In the genomic region with DNA sequence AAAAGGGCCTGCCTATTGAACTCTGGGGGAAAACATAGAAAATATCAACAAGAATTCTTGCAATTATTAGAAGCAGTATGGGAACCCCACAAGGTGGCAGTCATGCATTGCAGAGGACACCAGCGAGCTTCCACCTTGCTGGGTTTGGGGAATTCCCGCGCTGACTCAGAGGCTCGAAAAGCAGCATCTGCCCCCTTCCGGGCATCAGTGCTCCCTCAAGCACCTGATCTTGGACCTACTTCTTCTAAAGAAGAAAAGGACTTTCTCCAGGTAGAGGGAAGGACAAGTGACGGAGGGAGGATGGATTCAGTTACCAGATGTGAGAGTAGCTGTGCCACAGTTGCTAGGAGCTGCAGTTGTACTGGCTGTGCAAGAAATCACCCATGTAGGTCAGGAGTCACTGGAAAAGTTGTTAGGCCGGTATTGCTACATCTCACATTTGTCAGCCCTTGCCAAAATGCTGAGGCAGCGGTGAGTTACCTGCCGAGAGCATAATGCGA, we compare ENCODE assay signal across 7 cellular contexts.
A peak's percentile ranks its signal among the peaks of the same experiment; 100 is the strongest.
DNase-seq lines count a peak whose midpoint lies in the region; TF ChIP-seq lines count a peak whose summit lies in the region.
"Not testable (repeated sequence)": the region's sequence is repeated elsewhere in the genome, so short reads cannot be mapped to it uniquely, and the experiment has no call there.

No MANE protein-coding gene starts in this region.

- TF ChIP-seq RAD21 in liver (IDR thresholded peaks at IDR 0.05) = peak; percentile 81 to 82

- WGBS in liver = 36% methylated on average over 10 of the region's 10 CpGs

- H3K4me1 ChIP-seq in SJCRH30; liver (ENCODE audit: control insufficient read depth in 4 of 4, insufficient read depth in 4 of 4, low read length in 3 of 4): not testable (repeated sequence)

- peak; percentile 45 for DNase-seq in NCI-H1694 (lab: John Stamatoyannopoulos, UW)
- DNase-seq in SJCRH30 = peak; percentile 70 to 71
- DNase-seq in activated T-cell treated with anti-CD3 and anti-CD28 coated beads for 4 hours = peak; percentile 61
- DNase-seq in effector CD4-positive, alpha-beta T cell = peak; percentile 17
- DNase-seq in stimulated activated CD4-positive, alpha-beta T cell treated with anti-CD3 and anti-CD28 coated beads, Interleukin-15, amount 100 ng/mL, for 1 hour (ENCODE audit: low read depth in 1 of 2, low spot score in 1 of 2) = peak; percentile 15 to 46

- not testable (repeated sequence) for H3K9ac ChIP-seq in liver (ENCODE audit: low read depth in 1 of 2, low read length in 2 of 2)

- H3K27ac ChIP-seq in SJCRH30; liver (ENCODE audit: low read depth in 1 of 2, low read length in 2 of 2): not testable (repeated sequence)

- H3K27me3 ChIP-seq in SJCRH30; liver (ENCODE audit: control insufficient read depth in 4 of 4, insufficient read depth in 4 of 4, low read length in 3 of 4): not testable (repeated sequence)

- TF ChIP-seq CTCF in GM12872 (IDR thresholded peaks at IDR 0.05; ENCODE audit: insufficient read depth, low read depth, low read length) = peak; percentile 62
- TF ChIP-seq CTCF in liver (IDR thresholded peaks at IDR 0.05; ENCODE audit: low read depth, low read length, missing input control) = peak; percentile 53

- H3K9me3 ChIP-seq in SJCRH30 (replicated peaks); liver (ENCODE audit: control insufficient read depth in 4 of 4, low read length in 3 of 4): not testable (repeated sequence)

- H3K4me3 ChIP-seq in SJCRH30; liver (ENCODE audit: low read depth in 1 of 3, low read length in 3 of 3): not testable (repeated sequence)

- not testable (repeated sequence) for H3K36me3 ChIP-seq in SJCRH30; liver (ENCODE audit: control insufficient read depth in 4 of 4, insufficient read depth in 3 of 4, low read depth in 1 of 4, low read length in 3 of 4)

TF ChIP-seq in liver, 16 proteins besides CTCF, POLR2A, EP300 and RAD21:
- peak; percentile 44 to 72 for TF ChIP-seq JUND (IDR thresholded peaks at IDR 0.05)
- peak in 1 of 2 donors; percentile 40 for TF ChIP-seq RXRA (IDR thresholded peaks at IDR 0.05)

Comparison
In these comparisons a context has a peak if more than half of its experiments do, and no peak if none do; other contexts are left out.
1. DNase-seq: peak in every context shown above with its lines; median percentile 70 in SJCRH30; 61 in activated T-cell treated with anti-CD3 and anti-CD28 coated beads for 4 hours; 45 in NCI-H1694; 30 in stimulated activated CD4-positive, alpha-beta T cell treated with anti-CD3 and anti-CD28 coated beads, Interleukin-15, amount 100 ng/mL, for 1 hour; 17 in effector CD4-positive, alpha-beta T cell.